Comparison of ENCODE assay signal across 11 cellular contexts in the genomic region with DNA sequence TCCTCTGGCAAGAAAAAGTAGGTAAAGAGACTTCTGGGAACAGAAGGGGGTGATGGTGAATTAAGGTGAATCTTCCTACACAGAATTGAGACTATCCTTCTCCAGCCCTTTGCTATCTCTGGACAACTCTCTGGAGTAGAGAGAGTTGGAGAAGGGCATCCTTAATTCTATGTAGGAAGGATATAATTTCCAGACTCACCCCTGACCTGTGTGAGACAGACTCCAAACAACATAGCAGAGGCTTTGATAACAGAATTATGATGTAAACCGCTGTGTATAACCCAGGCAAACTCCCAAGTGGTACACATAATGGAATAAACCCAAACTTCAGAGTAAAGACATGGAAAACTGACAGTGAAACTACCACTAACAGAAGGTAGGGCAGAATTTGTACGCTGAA.
"Had no signal": no experiment of that assay in that cellular context is flagged by ENCODE, and none has a peak within 500 bp of the region (broad histone marks: within the 10 kb centered on the region; RNA-seq: fewer than 3 reads in every experiment).

No MANE protein-coding gene starts in this region.

- H3K4me3 ChIP-seq: GM23248, GM23338, HAP-1 had no signal

- H3K9me3 ChIP-seq: HAP-1 had no signal

- H3K4me1 ChIP-seq: HAP-1 had no signal

- DNase-seq: GM23248, GOT3, H7, H9, HCEC 1CT, HFFc6 had no signal

- H2AFZ ChIP-seq: GM23248, GM23338 had no signal

- ATAC-seq: GM23338, HCT116 had no signal

- H3K36me3 ChIP-seq: HAP-1 had no signal

- FAIRE-seq: H1, H54 had no signal

- H3K27ac ChIP-seq: GM23248 had no signal

- H3K9ac ChIP-seq: GM23248 had no signal

- H3K4me2 ChIP-seq: GM23338 had no signal
